8 cellular contexts compared by ENCODE assay signal in genomic region chrX:40996886-40997530, GRCh38.
A peak's percentile ranks its signal among the peaks of the same experiment; 100 is the strongest.
DNase-seq lines count a peak whose midpoint lies in the region; ATAC-seq and TF ChIP-seq lines count a peak whose summit lies in the region.

No MANE protein-coding gene starts in this region.

- no peak overlapping the region for H3K27ac Mint-ChIP-seq in activated naive CD8-positive, alpha-beta T cell
- no peak overlapping the region for H3K27ac Mint-ChIP-seq in activated naive CD8-positive, alpha-beta T cell treated with anti-CD3 and anti-CD28 coated beads for 36 hours
- peak overlapping the region; percentile 94 for H3K27ac Mint-ChIP-seq in mesothelial cell of epicardium

- H4K20me1 ChIP-seq in MM.1S (ENCODE audit: insufficient read depth, low read length): no peaks in the 10 kb centered on the region

- H3K9me3 ChIP-seq in MM.1S (replicated peaks; ENCODE audit: insufficient read depth, low read length): no peaks in the 10 kb centered on the region

- H3K9me2 ChIP-seq in MM.1S (replicated peaks; ENCODE audit: insufficient read depth, low read length): no peaks in the 10 kb centered on the region

- no peaks in the 10 kb centered on the region for H3K36me3 ChIP-seq in MM.1S (replicated peaks; ENCODE audit: insufficient read depth, low read length)

- no peaks in the 10 kb centered on the region for H3K9me3 Mint-ChIP-seq in activated naive CD8-positive, alpha-beta T cell (ENCODE audit: low read depth)
- peaks cover 2% of the 10 kb centered on the region for H3K9me3 Mint-ChIP-seq in activated naive CD8-positive, alpha-beta T cell treated with anti-CD3 and anti-CD28 coated beads for 36 hours
- H3K9me3 Mint-ChIP-seq in mesothelial cell of epicardium: peaks cover 32% of the 10 kb centered on the region

- DNase-seq in activated naive CD8-positive, alpha-beta T cell treated with anti-CD3 and anti-CD28 coated beads for 36 hours: no peak
- DNase-seq in NCI-H82 treated with DMSO at 0.1 percent for 48 hours (lab: John Stamatoyannopoulos, UW; ENCODE audit: unreplicated experiment): peak; percentile 6
- no peak for DNase-seq in coronary artery (ENCODE audit: low spot score)
- DNase-seq in mesothelial cell of epicardium (ENCODE audit: low spot score in 2 of 2, unreplicated experiment in 2 of 2): no peak
- no peak for DNase-seq in occipital lobe (lab: John Stamatoyannopoulos, UW)
- DNase-seq in MM.1S: no peak

- H3K4me3 ChIP-seq in coronary artery (peak overlapping the region; percentile 35), MM.1S (ENCODE audit: low read length) (no peak overlapping the region)

- no peak overlapping the region for H3K9ac ChIP-seq in MM.1S (ENCODE audit: low read length)

- peak overlapping the region; percentile 49 for H3K4me3 Mint-ChIP-seq in activated naive CD8-positive, alpha-beta T cell
- no peak overlapping the region for H3K4me3 Mint-ChIP-seq in activated naive CD8-positive, alpha-beta T cell treated with anti-CD3 and anti-CD28 coated beads for 36 hours
- H3K4me3 Mint-ChIP-seq in mesothelial cell of epicardium: peak overlapping the region; percentile 67

- no peak overlapping the region for H2AFZ ChIP-seq in MM.1S (ENCODE audit: low read length)

- H3K27ac ChIP-seq in coronary artery: no peak overlapping the region
- no peak overlapping the region for H3K27ac ChIP-seq in MM.1S (ENCODE audit: low read length)

- H3F3A ChIP-seq in MM.1S (ENCODE audit: insufficient read depth, low read length): no peaks in the 10 kb centered on the region

- H3K27me3 ChIP-seq in MM.1S (replicated peaks; ENCODE audit: insufficient read depth, low read length): no peaks in the 10 kb centered on the region

- no peaks in the 10 kb centered on the region for H3K4me1 ChIP-seq in MM.1S (ENCODE audit: low read length)

- no peaks in the 10 kb centered on the region for H3K79me2 ChIP-seq in MM.1S (ENCODE audit: low read length)

- H3K4me1 Mint-ChIP-seq in activated naive CD8-positive, alpha-beta T cell (ENCODE audit: low read depth): peaks cover 3% of the 10 kb centered on the region
- no peaks in the 10 kb centered on the region for H3K4me1 Mint-ChIP-seq in activated naive CD8-positive, alpha-beta T cell treated with anti-CD3 and anti-CD28 coated beads for 36 hours
- peaks cover 11% of the 10 kb centered on the region for H3K4me1 Mint-ChIP-seq in mesothelial cell of epicardium

- H3K27me3 Mint-ChIP-seq in activated naive CD8-positive, alpha-beta T cell: no peaks in the 10 kb centered on the region
- H3K27me3 Mint-ChIP-seq in activated naive CD8-positive, alpha-beta T cell treated with anti-CD3 and anti-CD28 coated beads for 36 hours: no peaks in the 10 kb centered on the region
- H3K27me3 Mint-ChIP-seq in mesothelial cell of epicardium (ENCODE audit: low read depth): peaks cover 2% of the 10 kb centered on the region

- H3K36me3 Mint-ChIP-seq in activated naive CD8-positive, alpha-beta T cell: no peaks in the 10 kb centered on the region
- H3K36me3 Mint-ChIP-seq in activated naive CD8-positive, alpha-beta T cell treated with anti-CD3 and anti-CD28 coated beads for 36 hours: no peaks in the 10 kb centered on the region
- H3K36me3 Mint-ChIP-seq in mesothelial cell of epicardium: peaks cover 3% of the 10 kb centered on the region

- no peak for ATAC-seq in GM19395 (IDR thresholded peaks at IDR 0.05; ENCODE audit: unreplicated experiment)

- TF ChIP-seq CTCF in coronary artery (IDR thresholded peaks at IDR 0.05) (no peak), mesothelial cell of epicardium (IDR thresholded peaks at IDR 0.05; ENCODE audit: unreplicated experiment) (no peak), MM.1S (IDR thresholded peaks at IDR 0.05; ENCODE audit: low read length) (no peak)

- no peak overlapping the region for H3K4me2 ChIP-seq in MM.1S (ENCODE audit: low read depth, low read length)
